ENCODE assay signal across 15 cellular contexts in the genomic region with DNA sequence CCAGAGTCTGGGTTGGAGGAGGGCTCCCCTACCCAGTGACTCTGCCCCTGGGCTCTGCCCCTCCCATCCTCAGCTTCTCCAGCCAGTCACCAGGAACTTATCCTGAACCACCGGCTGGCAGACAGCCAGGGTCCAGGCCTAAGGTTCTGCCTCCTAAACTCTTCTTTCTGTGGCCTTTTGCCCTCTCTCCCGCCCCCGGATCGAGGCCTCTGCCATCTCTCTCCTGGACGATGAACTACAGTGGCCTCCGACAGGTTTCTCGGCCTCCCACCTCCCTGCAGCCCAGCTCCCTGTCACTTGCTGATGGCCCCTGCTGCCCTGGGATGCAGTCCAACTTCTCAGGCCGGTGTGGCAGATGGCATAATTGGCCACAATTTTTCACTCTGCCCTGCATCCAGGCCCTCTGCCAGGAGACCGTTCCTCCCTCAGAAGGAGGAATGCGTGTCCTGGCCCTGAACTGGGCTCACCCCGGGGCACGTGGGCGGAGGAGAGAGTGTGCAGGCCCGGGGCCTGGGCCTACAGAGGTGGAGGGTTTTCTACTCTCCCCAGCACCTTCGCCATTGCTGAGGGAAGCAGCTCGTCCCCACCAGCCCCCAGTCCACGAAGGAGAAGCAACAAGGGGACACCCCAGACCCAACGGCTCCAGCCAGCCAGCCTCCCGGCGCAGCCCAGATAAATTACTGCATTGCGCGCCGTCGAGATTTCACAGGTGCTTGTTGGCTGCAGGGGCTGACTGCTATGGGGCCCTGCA.
DNase-seq lines count a peak whose midpoint lies in the region; ATAC-seq and TF ChIP-seq lines count a peak whose summit lies in the region.
"Had no signal": no experiment of that assay in that cellular context is flagged by ENCODE, and none has a peak within 500 bp of the region (broad histone marks: within the 10 kb centered on the region; RNA-seq: fewer than 3 reads in every experiment).

No MANE protein-coding gene starts in this region.

- H3F3A ChIP-seq in GM23338 (replicated peaks; ENCODE audit: low read depth): peaks cover 4% of the 10 kb centered on the region; the same call in 1 of the 2 replicates

- H3K27me3 ChIP-seq in GM23338 (ENCODE audit: insufficient read depth) (no peaks in the 10 kb centered on the region), left ventricle myocardium inferior (ENCODE audit: low read depth) (peaks cover 6% of the 10 kb centered on the region), sigmoid colon (peaks cover 0 to 14% (median 0%) of the 10 kb centered on the region in 3 donors)

- no peak for TF ChIP-seq EP300 in sigmoid colon (IDR thresholded peaks at IDR 0.05)

- no peak overlapping the region for H3K4me3 Mint-ChIP-seq in GM23338
- H3K4me3 Mint-ChIP-seq: activated naive CD4-positive, alpha-beta T cell treated with anti-CD3 and anti-CD28 coated beads, Interleukin-2, amount 50 U/mL, for 24 hours; dendritic cell treated with granulocyte-macrophage colony-stimulating factor and Interleukin-4, amounts not matched to agents 40 ng/mL and 50 ng/mL, for 4 days; stimulated activated naive CD8-positive, alpha-beta T cell treated with anti-CD3 and anti-CD28 coated beads, Interleukin-15, Interleukin-2, amounts not matched to agents 100 ng/mL and 50 ng/mL, for 24 hours; T-cell had no signal

- POLR2A ChIA-PET in HEK293T (lab: Yijun Ruan, JAX): no interaction called here

- H3K9me2 ChIP-seq in GM23338 (ENCODE audit: insufficient read depth): no peaks in the 10 kb centered on the region

- no peak overlapping the region for H2AFZ ChIP-seq in GM23338
- H2AFZ ChIP-seq: parathyroid adenoma had no signal

- H4K20me1 ChIP-seq in GM23338 (replicated peaks; ENCODE audit: insufficient read depth): no peaks in the 10 kb centered on the region; the same call in 1 of the 2 replicates

- CTCF ChIA-PET in HEK293T (lab: Yijun Ruan, JAX): interaction anchor here (0.6 kb wide), 1 partner anchor 566 kb away, joined by 4 read pairs; no protein-coding TSS in a partner anchor

- H3K27ac ChIP-seq in GM23338 (ENCODE audit: low read depth) (no peak overlapping the region), left ventricle myocardium inferior (replicated peaks) (no peak overlapping the region), sigmoid colon (no peak overlapping the region)
- H3K27ac ChIP-seq: parathyroid adenoma had no signal

- H3K36me3 ChIP-seq in GM23338 (ENCODE audit: insufficient read depth) (no peaks in the 10 kb centered on the region), left ventricle myocardium inferior (no peaks in the 10 kb centered on the region), sigmoid colon (no peaks in the 10 kb centered on the region)

- intact Hi-C loops in left ventricle myocardium inferior (cut with micrococcal nuclease): no loop called here
- intact Hi-C loops in sigmoid colon (cut with DNase I): no loop called here

- no peaks in the 10 kb centered on the region for H3K79me2 ChIP-seq in GM23338 (replicated peaks; ENCODE audit: insufficient read depth)
- H3K79me2 ChIP-seq: parathyroid adenoma had no signal

- H3K27me3 Mint-ChIP-seq in GM23338 (ENCODE audit: insufficient read depth, low read depth, poor library complexity): peaks cover 11% of the 10 kb centered on the region

- 0 out of 2 replicates have a peak overlapping the region, but pooled peaks have one; percentile 72 for H3K27ac Mint-ChIP-seq in GM23338
- H3K27ac Mint-ChIP-seq: activated naive CD4-positive, alpha-beta T cell treated with anti-CD3 and anti-CD28 coated beads, Interleukin-2, amount 50 U/mL, for 24 hours; dendritic cell treated with granulocyte-macrophage colony-stimulating factor and Interleukin-4, amounts not matched to agents 40 ng/mL and 50 ng/mL, for 4 days; stimulated activated naive CD8-positive, alpha-beta T cell treated with anti-CD3 and anti-CD28 coated beads, Interleukin-15, Interleukin-2, amounts not matched to agents 100 ng/mL and 50 ng/mL, for 24 hours; T-cell had no signal

- no peaks in the 10 kb centered on the region for H3K4me1 ChIP-seq in GM23338 (ENCODE audit: insufficient read depth)
- peaks cover 4% of the 10 kb centered on the region for H3K4me1 ChIP-seq in left ventricle myocardium inferior
- H3K4me1 ChIP-seq in sigmoid colon: peaks cover 0 to 7% (median 3%) of the 10 kb centered on the region in 4 donors
- H3K4me1 ChIP-seq: parathyroid adenoma had no signal

- H3K4me2 ChIP-seq in GM23338: no peak overlapping the region

- WGBS in sigmoid colon, 2 donors: 41 to 68% methylated on average over 24 of the region's 24 CpGs

- peaks cover 13% of the 10 kb centered on the region for H3K9me3 Mint-ChIP-seq in GM23338
- H3K9me3 Mint-ChIP-seq: activated naive CD4-positive, alpha-beta T cell treated with anti-CD3 and anti-CD28 coated beads, Interleukin-2, amount 50 U/mL, for 24 hours had no signal

- TF ChIP-seq POLR2A in sigmoid colon (IDR thresholded peaks at IDR 0.05): no peak

- H3K4me1 Mint-ChIP-seq in GM23338: peaks cover 7% of the 10 kb centered on the region
- H3K4me1 Mint-ChIP-seq: activated naive CD4-positive, alpha-beta T cell treated with anti-CD3 and anti-CD28 coated beads, Interleukin-2, amount 50 U/mL, for 24 hours; T-cell had no signal

- ATAC-seq in GM23338 (peak; percentile 23; the same call in 2 of the 3 replicates), GM19397 (IDR thresholded peaks at IDR 0.05; ENCODE audit: unreplicated experiment) (no peak)
- ATAC-seq: T-cell had no signal

- peaks cover 3% of the 10 kb centered on the region for H3K9me3 ChIP-seq in left ventricle myocardium inferior (replicated peaks)
- H3K9me3 ChIP-seq in sigmoid colon: no peaks in the 10 kb centered on the region

- H3K4me3 ChIP-seq in GM23338 (no peak overlapping the region), left ventricle myocardium inferior (no peak overlapping the region), sigmoid colon (no peak overlapping the region)

- TF ChIP-seq CTCF in GM23338 (conservative IDR thresholded peaks at IDR 0.05; ENCODE audit: low read depth in 2 of 2): no peak
- no peak for TF ChIP-seq CTCF in left ventricle myocardium inferior (IDR thresholded peaks at IDR 0.05; ENCODE audit: borderline replicate concordance)
- TF ChIP-seq CTCF in sigmoid colon (IDR thresholded peaks at IDR 0.05): no peak

- DNase-seq in GM23338 (ENCODE audit: low spot score) (no peak), NCI-H69 (lab: John Stamatoyannopoulos, UW) (peak; percentile 80), left ventricle myocardium inferior (peak; percentile 33), sigmoid colon (peak; percentile 44), OCI-M1 (lab: John Stamatoyannopoulos, UW) (no peak), HEK293T (ENCODE audit: extremely low spot score) (no peak), HuH-7 (ENCODE audit: low spot score) (no peak)
- DNase-seq: activated CD4-positive, alpha-beta T cell treated with anti-CD3 and anti-CD28 coated beads, Interleukin-2, amount 50 U/mL, for 48 hours; stimulated activated CD4-positive, alpha-beta T cell treated with anti-CD3 and anti-CD28 coated beads, Interleukin-2, amount 100 ng/mL, for 24 hours; T-cell had no signal

- H3K36me3 Mint-ChIP-seq in GM23338 (ENCODE audit: low read depth): no peaks in the 10 kb centered on the region; the same call in 2 of the 3 replicates
- H3K36me3 Mint-ChIP-seq: activated naive CD4-positive, alpha-beta T cell treated with anti-CD3 and anti-CD28 coated beads, Interleukin-2, amount 50 U/mL, for 24 hours; T-cell had no signal

TF ChIP-seq in GM23338, 12 proteins besides CTCF, POLR2A, EP300 and RAD21:
- TF ChIP-seq ZNF331 (CRISPR knock-in tag; IDR thresholded peaks at IDR 0.05; ENCODE audit: low read depth) (no peak), STAT1 (IDR thresholded peaks at IDR 0.05; ENCODE audit: unreplicated experiment) (no peak), POLR2AphosphoS5 (IDR thresholded peaks at IDR 0.05; ENCODE audit: low read depth) (no peak), JUNB (IDR thresholded peaks at IDR 0.05; ENCODE audit: unreplicated experiment) (no peak), EZH2 (IDR thresholded peaks at IDR 0.05; ENCODE audit: low read depth, unreplicated experiment) (no peak), NANOG (IDR thresholded peaks at IDR 0.05; ENCODE audit: borderline replicate concordance) (no peak), EZH2phosphoT487 (IDR thresholded peaks at IDR 0.05; ENCODE audit: unreplicated experiment) (no peak)

TF ChIP-seq in HEK293T, 16 proteins besides CTCF, POLR2A, EP300 and RAD21:
- TF ChIP-seq LEF1 (IDR thresholded peaks at IDR 0.05; ENCODE audit: borderline replicate concordance) (no peak), SP1 (IDR thresholded peaks at IDR 0.05) (no peak), ZNF384 (IDR thresholded peaks at IDR 0.05) (no peak), BHLHE40 (IDR thresholded peaks at IDR 0.05; ENCODE audit: borderline replicate concordance) (no peak), FOXA1 (IDR thresholded peaks at IDR 0.05) (no peak), FOXK2 (IDR thresholded peaks at IDR 0.05) (no peak), NFRKB (IDR thresholded peaks at IDR 0.05) (no peak)
- TF ChIP-seq, protein P1, sequence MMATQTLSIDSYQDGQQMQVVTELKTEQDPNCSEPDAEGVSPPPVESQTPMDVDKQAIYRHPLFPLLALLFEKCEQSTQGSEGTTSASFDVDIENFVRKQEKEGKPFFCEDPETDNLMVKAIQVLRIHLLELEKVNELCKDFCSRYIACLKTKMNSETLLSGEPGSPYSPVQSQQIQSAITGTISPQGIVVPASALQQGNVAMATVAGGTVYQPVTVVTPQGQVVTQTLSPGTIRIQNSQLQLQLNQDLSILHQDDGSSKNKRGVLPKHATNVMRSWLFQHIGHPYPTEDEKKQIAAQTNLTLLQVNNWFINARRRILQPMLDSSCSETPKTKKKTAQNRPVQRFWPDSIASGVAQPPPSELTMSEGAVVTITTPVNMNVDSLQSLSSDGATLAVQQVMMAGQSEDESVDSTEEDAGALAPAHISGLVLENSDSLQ (IDR thresholded peaks at IDR 0.05): no peak

Comparison
In these comparisons a context has a peak if more than half of its experiments do, and no peak if none do; other contexts are left out.
1. DNase-seq: peak in NCI-H69 (single experiment), left ventricle myocardium inferior (single experiment) and sigmoid colon (single experiment); none in GM23338 (single experiment), OCI-M1 (single experiment), HEK293T (single experiment) and HuH-7 (single experiment).